Comparison of ENCODE assay signal across 8 cellular contexts in genomic region chr12:132523576-132524331, GRCh38. TPM values are rescaled to one million over a fixed set of nuclear protein-coding genes. Genes with fewer than 3 reads are reported as not detected.
DNase-seq lines count a peak whose midpoint lies in the region; ATAC-seq and TF ChIP-seq lines count a peak whose summit lies in the region.

No MANE protein-coding gene starts in this region.

- ATAC-seq in HG03066 (IDR thresholded peaks at IDR 0.05; ENCODE audit: low read depth, unreplicated experiment) (peak; percentile 86), thoracic aorta (ENCODE audit: insufficient number of reproducible peaks, low FRiP score, low read depth) (no peak), HG02973 (IDR thresholded peaks at IDR 0.05; ENCODE audit: unreplicated experiment) (no peak)

- no peaks in the 10 kb centered on the region for H3K4me1 Mint-ChIP-seq in activated T-helper 1 cell treated with anti-CD3 and anti-CD28 coated beads, Interleukin-12 subunit alpha, Interleukin-12 subunit beta, Interleukin-2, Interleukin-4 antibody, amounts not matched to agents 30 ng/mL and 10 ng/mL and 1 ng/mL, durations not matched to agents 14 hours and 24 hours and 36 hours (ENCODE audit: low read depth)

- H3K9me3 ChIP-seq in neutrophil (no peaks in the 10 kb centered on the region), thoracic aorta (no peaks in the 10 kb centered on the region)

- H3K36me3 Mint-ChIP-seq in activated T-helper 1 cell treated with anti-CD3 and anti-CD28 coated beads, Interleukin-12 subunit alpha, Interleukin-12 subunit beta, Interleukin-2, Interleukin-4 antibody, amounts not matched to agents 30 ng/mL and 10 ng/mL and 1 ng/mL, durations not matched to agents 14 hours and 24 hours and 36 hours (ENCODE audit: low read depth) = peaks cover 7% of the 10 kb centered on the region

- TF ChIP-seq CTCF in neutrophil (IDR thresholded peaks at IDR 0.05) (peak; percentile 56), thoracic aorta (IDR thresholded peaks at IDR 0.05) (peak; percentile 71)

- H3K27me3 Mint-ChIP-seq in activated T-helper 1 cell treated with anti-CD3 and anti-CD28 coated beads, Interleukin-12 subunit alpha, Interleukin-12 subunit beta, Interleukin-2, Interleukin-4 antibody, amounts not matched to agents 30 ng/mL and 10 ng/mL and 1 ng/mL, durations not matched to agents 14 hours and 24 hours and 36 hours (ENCODE audit: insufficient read depth) = no peaks in the 10 kb centered on the region

- H3K27me3 ChIP-seq in neutrophil (no peaks in the 10 kb centered on the region), thoracic aorta (replicated peaks; ENCODE audit: insufficient read depth) (no peaks in the 10 kb centered on the region)

- H3K4me3 ChIP-seq in neutrophil (ENCODE audit: low read depth in 1 of 2, low read length in 1 of 2) = no peak overlapping the region
- H3K4me3 ChIP-seq in thoracic aorta = no peak overlapping the region

- no peak overlapping the region for H3K4me3 Mint-ChIP-seq in activated T-helper 1 cell treated with anti-CD3 and anti-CD28 coated beads, Interleukin-12 subunit alpha, Interleukin-12 subunit beta, Interleukin-2, Interleukin-4 antibody, amounts not matched to agents 30 ng/mL and 10 ng/mL and 1 ng/mL, durations not matched to agents 14 hours and 24 hours and 36 hours

- H3K27ac ChIP-seq in neutrophil = no peak overlapping the region
- H3K27ac ChIP-seq in thoracic aorta = no peak overlapping the region

- intact Hi-C loops in activated T-helper 1 cell treated with anti-CD3 and anti-CD28 coated beads, Interleukin-12 subunit alpha, Interleukin-12 subunit beta, Interleukin-2, Interleukin-4 antibody, amounts not matched to agents 30 ng/mL and 10 ng/mL and 1 ng/mL, durations not matched to agents 14 hours and 24 hours and 36 hours (cut with micrococcal nuclease) = loop anchor here (1.0 kb wide), 1 partner anchor 108 kb away; no protein-coding TSS in a partner anchor

- H3K27ac Mint-ChIP-seq in activated T-helper 1 cell treated with anti-CD3 and anti-CD28 coated beads, Interleukin-12 subunit alpha, Interleukin-12 subunit beta, Interleukin-2, Interleukin-4 antibody, amounts not matched to agents 30 ng/mL and 10 ng/mL and 1 ng/mL, durations not matched to agents 14 hours and 24 hours and 36 hours = no peak overlapping the region

- H3K9me3 Mint-ChIP-seq in activated T-helper 1 cell treated with anti-CD3 and anti-CD28 coated beads, Interleukin-12 subunit alpha, Interleukin-12 subunit beta, Interleukin-2, Interleukin-4 antibody, amounts not matched to agents 30 ng/mL and 10 ng/mL and 1 ng/mL, durations not matched to agents 14 hours and 24 hours and 36 hours = peaks cover 7% of the 10 kb centered on the region

- DNase-seq in GM04504 (ENCODE audit: low read depth) (peak; percentile 15), fibroblast of peridontal ligament (ENCODE audit: extremely low read depth) (peak; percentile 35), thoracic aorta (ENCODE audit: low spot score) (no peak)
- peak; percentile 48 for DNase-seq in activated T-helper 1 cell treated with anti-CD3 and anti-CD28 coated beads, Interleukin-12 subunit alpha, Interleukin-12 subunit beta, Interleukin-2, Interleukin-4 antibody, amounts not matched to agents 30 ng/mL and 10 ng/mL and 1 ng/mL, durations not matched to agents 14 hours and 24 hours and 36 hours (ENCODE audit: low spot score)

- H3K4me1 ChIP-seq in neutrophil (ENCODE audit: control insufficient read depth in 1 of 2, insufficient read depth in 1 of 2, low read depth in 1 of 2, low read length in 1 of 2) = no peaks in the 10 kb centered on the region
- H3K4me1 ChIP-seq in thoracic aorta (ENCODE audit: control insufficient read depth in 1 of 2, low read depth in 2 of 2) = no peaks in the 10 kb centered on the region

- H3K36me3 ChIP-seq in neutrophil (peaks cover 20% of the 10 kb centered on the region), thoracic aorta (no peaks in the 10 kb centered on the region)

TF ChIP-seq in PFSK-1, 5 proteins besides CTCF, POLR2A, EP300 and RAD21:
- peak; percentile 39 for TF ChIP-seq FOXP2 (optimal IDR thresholded peaks at IDR 0.05; ENCODE audit: borderline replicate concordance, extremely low read depth, extremely low read length, insufficient read depth)
- no peak for TF ChIP-seq POLR2AphosphoS5 (IDR thresholded peaks at IDR 0.05; ENCODE audit: low read depth, low read length)
- TF ChIP-seq, protein P1, sequence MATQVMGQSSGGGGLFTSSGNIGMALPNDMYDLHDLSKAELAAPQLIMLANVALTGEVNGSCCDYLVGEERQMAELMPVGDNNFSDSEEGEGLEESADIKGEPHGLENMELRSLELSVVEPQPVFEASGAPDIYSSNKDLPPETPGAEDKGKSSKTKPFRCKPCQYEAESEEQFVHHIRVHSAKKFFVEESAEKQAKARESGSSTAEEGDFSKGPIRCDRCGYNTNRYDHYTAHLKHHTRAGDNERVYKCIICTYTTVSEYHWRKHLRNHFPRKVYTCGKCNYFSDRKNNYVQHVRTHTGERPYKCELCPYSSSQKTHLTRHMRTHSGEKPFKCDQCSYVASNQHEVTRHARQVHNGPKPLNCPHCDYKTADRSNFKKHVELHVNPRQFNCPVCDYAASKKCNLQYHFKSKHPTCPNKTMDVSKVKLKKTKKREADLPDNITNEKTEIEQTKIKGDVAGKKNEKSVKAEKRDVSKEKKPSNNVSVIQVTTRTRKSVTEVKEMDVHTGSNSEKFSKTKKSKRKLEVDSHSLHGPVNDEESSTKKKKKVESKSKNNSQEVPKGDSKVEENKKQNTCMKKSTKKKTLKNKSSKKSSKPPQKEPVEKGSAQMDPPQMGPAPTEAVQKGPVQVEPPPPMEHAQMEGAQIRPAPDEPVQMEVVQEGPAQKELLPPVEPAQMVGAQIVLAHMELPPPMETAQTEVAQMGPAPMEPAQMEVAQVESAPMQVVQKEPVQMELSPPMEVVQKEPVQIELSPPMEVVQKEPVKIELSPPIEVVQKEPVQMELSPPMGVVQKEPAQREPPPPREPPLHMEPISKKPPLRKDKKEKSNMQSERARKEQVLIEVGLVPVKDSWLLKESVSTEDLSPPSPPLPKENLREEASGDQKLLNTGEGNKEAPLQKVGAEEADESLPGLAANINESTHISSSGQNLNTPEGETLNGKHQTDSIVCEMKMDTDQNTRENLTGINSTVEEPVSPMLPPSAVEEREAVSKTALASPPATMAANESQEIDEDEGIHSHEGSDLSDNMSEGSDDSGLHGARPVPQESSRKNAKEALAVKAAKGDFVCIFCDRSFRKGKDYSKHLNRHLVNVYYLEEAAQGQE (IDR thresholded peaks at IDR 0.05; ENCODE audit: insufficient read depth in 1 of 2, low read depth in 2 of 2, low read length in 2 of 2) = no peak
TF ChIP-seq in PFSK-1: peak in this region for 1.

RNA-seq across cellular contexts. Expression of gene FBRSL1, which starts 33.8 kb away (rescaled TPM):
- 211 TPM for polyA plus RNA-seq in PFSK-1 (2012; ENCODE audit: insufficient read length, low read depth)
- 75.8 and 80.2 TPM in 2 replicates for total RNA-seq in activated T-helper 1 cell treated with anti-CD3 and anti-CD28 coated beads, Interleukin-12 subunit alpha, Interleukin-12 subunit beta, Interleukin-2, Interleukin-4 antibody, amounts not matched to agents 30 ng/mL and 10 ng/mL and 1 ng/mL, durations not matched to agents 14 hours and 24 hours and 36 hours
- total RNA-seq in thoracic aorta = 10 to 100 TPM; 20.2 to 22.5 TPM
